ENCODE assay signal across 13 cellular contexts in genomic region chr7:51026341-51026740, GRCh38.
A peak's percentile ranks its signal among the peaks of the same experiment; 100 is the strongest.
DNase-seq lines count a peak whose midpoint lies in the region; ATAC-seq and TF ChIP-seq lines count a peak whose summit lies in the region.
"Had no signal": no experiment of that assay in that cellular context is flagged by ENCODE, and none has a peak within 500 bp of the region (broad histone marks: within the 10 kb centered on the region; RNA-seq: fewer than 3 reads in every experiment).

No MANE protein-coding gene starts in this region.

- no peaks in the 10 kb centered on the region for H3K27me3 Mint-ChIP-seq in neural crest cell (ENCODE audit: low read depth)
- no peaks in the 10 kb centered on the region for H3K27me3 Mint-ChIP-seq in naive thymus-derived CD8-positive, alpha-beta T cell
- H3K27me3 Mint-ChIP-seq: CD4-positive, CD25-positive, alpha-beta regulatory T cell had no signal

- H3K27ac ChIP-seq in colonic mucosa (no peak overlapping the region), esophagus muscularis mucosa (replicated peaks in 1 of 4) (no peak overlapping the region), upper lobe of right lung (no peak overlapping the region)
- H3K27ac ChIP-seq: BLaER1 treated with 17β-estradiol and CSF1 and Interleukin-3, amounts not matched to agents 10 nM and 100 nM had no signal

- WGBS in esophagus muscularis mucosa, result 91% methylated on average over 5 of the region's 12 CpGs

- POLR2A ChIA-PET in naive thymus-derived CD8-positive, alpha-beta T cell (lab: Charles Lee), result no interaction called here

- H3K4me3 Mint-ChIP-seq in neural crest cell, result no peak overlapping the region
- no peak overlapping the region for H3K4me3 Mint-ChIP-seq in naive thymus-derived CD8-positive, alpha-beta T cell
- H3K4me3 Mint-ChIP-seq: CD4-positive, CD25-positive, alpha-beta regulatory T cell; GM23338 had no signal

- TF ChIP-seq EP300 in esophagus muscularis mucosa (IDR thresholded peaks at IDR 0.05), result no peak

- H3K9me3 ChIP-seq in colonic mucosa (no peaks in the 10 kb centered on the region), esophagus muscularis mucosa (no peaks in the 10 kb centered on the region), upper lobe of right lung (no peaks in the 10 kb centered on the region)
- H3K9me3 ChIP-seq: BLaER1 treated with 17β-estradiol and CSF1 and Interleukin-3, amounts not matched to agents 10 nM and 100 nM had no signal

- H3K27ac Mint-ChIP-seq in neural crest cell (ENCODE audit: unreplicated experiment), result peak overlapping the region; percentile 62
- no peak overlapping the region for H3K27ac Mint-ChIP-seq in naive thymus-derived CD8-positive, alpha-beta T cell
- H3K27ac Mint-ChIP-seq: CD4-positive, CD25-positive, alpha-beta regulatory T cell; GM23338 had no signal

- no peaks in the 10 kb centered on the region for H3K27me3 ChIP-seq in colonic mucosa
- H3K27me3 ChIP-seq in esophagus muscularis mucosa, result no peaks in the 10 kb centered on the region
- H3K27me3 ChIP-seq in upper lobe of right lung, result no peaks in the 10 kb centered on the region
- H3K27me3 ChIP-seq: BLaER1 treated with 17β-estradiol and CSF1 and Interleukin-3, amounts not matched to agents 10 nM and 100 nM had no signal

- DNase-seq in colonic mucosa (peak; percentile 6), esophagus muscularis mucosa (ENCODE audit: extremely low spot score) (peak; percentile 64), neural crest cell (ENCODE audit: low read depth, low spot score) (no peak), upper lobe of right lung (peak; percentile 45), posterior vena cava (ENCODE audit: low spot score) (no peak)
- DNase-seq in stimulated activated naive CD8-positive, alpha-beta T cell treated with anti-CD3 and anti-CD28 coated beads, Interleukin-15, Interleukin-2, amounts not matched to agents 100 U/mL and 50 U/mL, for 24 hours, result no peak
- DNase-seq in naive thymus-derived CD8-positive, alpha-beta T cell, result no peak
- DNase-seq: ACHN; CD4-positive, CD25-positive, alpha-beta regulatory T cell; H7 had no signal

- no peak overlapping the region for H3K9ac ChIP-seq in colonic mucosa (ENCODE audit: low read depth in 2 of 2, low read length in 2 of 2)
- H3K9ac ChIP-seq: BLaER1 treated with 17β-estradiol and CSF1 and Interleukin-3, amounts not matched to agents 10 nM and 100 nM had no signal

- H3K36me3 ChIP-seq in colonic mucosa, result no peaks in the 10 kb centered on the region
- peaks cover 0 to 58% (median 20%) of the 10 kb centered on the region in 4 donors for H3K36me3 ChIP-seq in esophagus muscularis mucosa
- H3K36me3 ChIP-seq in upper lobe of right lung, result no peaks in the 10 kb centered on the region

- no peaks in the 10 kb centered on the region for H3K4me1 ChIP-seq in colonic mucosa
- no peaks in the 10 kb centered on the region for H3K4me1 ChIP-seq in esophagus muscularis mucosa
- no peaks in the 10 kb centered on the region for H3K4me1 ChIP-seq in upper lobe of right lung

- intact Hi-C loops in colonic mucosa (cut with DNase I) (loop anchor here (10.0 kb wide), 1 partner anchor 62 kb away; no protein-coding TSS in a partner anchor), esophagus muscularis mucosa (cut with DNase I) (no loop called here), upper lobe of right lung (cut with DNase I) (no loop called here), posterior vena cava (cut with DNase I) (no loop called here)

- H3K36me3 Mint-ChIP-seq in neural crest cell (ENCODE audit: low read depth), result no peaks in the 10 kb centered on the region
- no peaks in the 10 kb centered on the region for H3K36me3 Mint-ChIP-seq in naive thymus-derived CD8-positive, alpha-beta T cell
- H3K36me3 Mint-ChIP-seq: CD4-positive, CD25-positive, alpha-beta regulatory T cell had no signal

- H3K9me3 Mint-ChIP-seq in neural crest cell, result no peaks in the 10 kb centered on the region
- no peaks in the 10 kb centered on the region for H3K9me3 Mint-ChIP-seq in naive thymus-derived CD8-positive, alpha-beta T cell
- H3K9me3 Mint-ChIP-seq: CD4-positive, CD25-positive, alpha-beta regulatory T cell; GM23338 had no signal

- no peak for TF ChIP-seq POLR2A in esophagus muscularis mucosa (IDR thresholded peaks at IDR 0.05; ENCODE audit: low read depth)

- ATAC-seq in upper lobe of right lung, result no peak
- ATAC-seq in stimulated activated naive CD8-positive, alpha-beta T cell treated with anti-CD3 and anti-CD28 coated beads, Interleukin-15, Interleukin-2, amounts not matched to agents 100 U/mL and 50 U/mL, for 24 hours, result no peak
- no peak for ATAC-seq in naive thymus-derived CD8-positive, alpha-beta T cell
- ATAC-seq: GM12878, GM23338 had no signal

- no peak overlapping the region for H3K4me3 ChIP-seq in colonic mucosa
- no peak overlapping the region for H3K4me3 ChIP-seq in esophagus muscularis mucosa
- H3K4me3 ChIP-seq in upper lobe of right lung, result no peak overlapping the region
- H3K4me3 ChIP-seq: BLaER1 treated with 17β-estradiol and CSF1 and Interleukin-3, amounts not matched to agents 10 nM and 100 nM; GM12878; GM23338 had no signal

- peaks cover 11% of the 10 kb centered on the region for H3K4me1 Mint-ChIP-seq in neural crest cell
- no peaks in the 10 kb centered on the region for H3K4me1 Mint-ChIP-seq in naive thymus-derived CD8-positive, alpha-beta T cell
- H3K4me1 Mint-ChIP-seq: CD4-positive, CD25-positive, alpha-beta regulatory T cell; GM23338 had no signal

- TF ChIP-seq CTCF in colonic mucosa (IDR thresholded peaks at IDR 0.05) (no peak), esophagus muscularis mucosa (IDR thresholded peaks at IDR 0.05) (no peak), neural crest cell (conservative IDR thresholded peaks at IDR 0.05) (no peak), upper lobe of right lung (IDR thresholded peaks at IDR 0.05) (no peak)

Comparison
In these comparisons a context has a peak if more than half of its experiments do, and no peak if none do; other contexts are left out.
1. DNase-seq: peak in colonic mucosa (single experiment), esophagus muscularis mucosa (single experiment) and upper lobe of right lung (single experiment); none in neural crest cell (single experiment), stimulated activated naive CD8-positive, alpha-beta T cell treated with anti-CD3 and anti-CD28 coated beads, Interleukin-15, Interleukin-2, amounts not matched to agents 100 U/mL and 50 U/mL, for 24 hours (single experiment), posterior vena cava (single experiment) and naive thymus-derived CD8-positive, alpha-beta T cell (0 of 10).